ENCODE assay signal across 9 cellular contexts in the genomic region with DNA sequence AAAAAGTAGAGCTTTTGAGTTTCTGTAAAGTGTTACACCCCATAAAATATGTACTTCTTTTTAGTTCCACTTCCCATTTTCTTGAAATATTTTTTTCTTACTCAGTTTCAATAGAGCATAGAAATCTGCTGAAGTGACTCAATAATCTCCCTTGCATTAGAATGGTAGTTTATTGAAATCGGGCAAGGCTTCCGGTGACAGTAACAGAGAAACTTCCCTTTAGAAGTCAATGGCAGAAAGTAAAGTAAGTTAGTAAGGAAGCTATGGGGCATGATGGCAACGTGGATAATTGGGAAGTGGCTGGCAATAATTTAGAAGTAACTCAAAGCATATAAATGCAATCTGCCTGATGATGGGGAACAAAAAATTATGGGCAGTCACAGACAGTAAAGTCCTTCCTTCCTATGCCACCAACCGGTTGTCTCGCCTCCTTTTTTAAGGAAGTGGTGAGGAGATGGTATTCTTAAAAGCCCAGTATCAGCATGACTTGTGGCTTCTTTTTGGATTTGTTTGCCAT. TPM values are rescaled to one million over a fixed set of nuclear protein-coding genes. Genes with fewer than 3 reads are reported as not detected.
A peak's percentile ranks its signal among the peaks of the same experiment; 100 is the strongest.
DNase-seq lines count a peak whose midpoint lies in the region; ATAC-seq and TF ChIP-seq lines count a peak whose summit lies in the region.
"Had no signal": no experiment of that assay in that cellular context is flagged by ENCODE, and none has a peak within 500 bp of the region (broad histone marks: within the 10 kb centered on the region; RNA-seq: fewer than 3 reads in every experiment).

No MANE protein-coding gene starts in this region.

- WGBS in SK-N-SH (ENCODE audit: low lambda C conversion rate): 33% methylated on average over 5 of the region's 5 CpGs

- TF ChIP-seq EP300 in SK-N-SH (IDR thresholded peaks at IDR 0.05; ENCODE audit: borderline replicate concordance in 1 of 2, low read depth in 1 of 2, low read length in 1 of 2): no peak

- CTCF ChIA-PET in CD8-positive, alpha-beta T cell (lab: Charles Lee): interaction anchor here (1.7 kb wide), 1 partner anchor 42 kb away, joined by 8 read pairs; no protein-coding TSS in a partner anchor
- CTCF ChIA-PET in SK-N-SH (lab: Yijun Ruan, JAX): interaction anchor here (0.7 to 0.9 kb wide), 2 partner anchors 9 to 42 kb away, joined by 3 read pairs; no protein-coding TSS in a partner anchor

- DNase-seq in CD8-positive, alpha-beta T cell: no peak
- peak; percentile 70 for DNase-seq in SKM-1 treated with dmso at 0.1 percent for 144 hours (lab: John Stamatoyannopoulos, UW; ENCODE audit: unreplicated experiment)
- no peak for DNase-seq in NCI-H748 (lab: John Stamatoyannopoulos, UW; ENCODE audit: unreplicated experiment)
- no peak for DNase-seq in SK-N-SH
- DNase-seq in inferior parietal cortex (ENCODE audit: extremely low spot score): no peak
- DNase-seq in dedifferentiated amniotic fluid mesenchymal stem cell (ENCODE audit: extremely low spot score): no peak
- DNase-seq: activated CD8-positive, alpha-beta memory T cell treated with anti-CD3 and anti-CD28 coated beads, Interleukin-2, amount 10 ng/mL, durations not matched to agents 7 days and 5 days had no signal

- no peaks in the 10 kb centered on the region for H4K20me1 ChIP-seq in SK-N-SH (ENCODE audit: insufficient read depth)

- TF ChIP-seq RAD21 in SK-N-SH (IDR thresholded peaks at IDR 0.05; ENCODE audit: low read length): no peak

- no peak for TF ChIP-seq CTCF in CD8-positive, alpha-beta T cell (IDR thresholded peaks at IDR 0.05)
- TF ChIP-seq CTCF in SK-N-SH (IDR thresholded peaks at IDR 0.05): no peak

- no peak overlapping the region for H3K27ac ChIP-seq in CD8-positive, alpha-beta T cell (ENCODE audit: low read depth, low read length)
- H3K27ac ChIP-seq in SK-N-SH (ENCODE audit: low read depth in 2 of 2, low read length in 1 of 2): no peak overlapping the region

- H3K4me1 ChIP-seq in CD8-positive, alpha-beta T cell (ENCODE audit: insufficient read depth, low read length): peaks cover 23% of the 10 kb centered on the region
- no peaks in the 10 kb centered on the region for H3K4me1 ChIP-seq in SK-N-SH (ENCODE audit: control insufficient read depth in 1 of 2, insufficient read depth in 2 of 2, low read depth in 1 of 2, low read length in 1 of 2)

- no peak overlapping the region for H3K4me2 ChIP-seq in SK-N-SH

- no peaks in the 10 kb centered on the region for H3K9me2 ChIP-seq in SK-N-SH

- no peak for ATAC-seq in CD8-positive, alpha-beta T cell
- ATAC-seq in GM19452 (IDR thresholded peaks at IDR 0.05; ENCODE audit: unreplicated experiment) (peak; percentile 67), HG03108 (IDR thresholded peaks at IDR 0.05; ENCODE audit: unreplicated experiment) (peak; percentile 49)

- H3K27ac Mint-ChIP-seq in CD8-positive, alpha-beta T cell: peak overlapping the region; percentile 10
- H3K27ac Mint-ChIP-seq: activated CD8-positive, alpha-beta memory T cell treated with anti-CD3 and anti-CD28 coated beads, Interleukin-2, amount 10 ng/mL, durations not matched to agents 7 days and 5 days had no signal

- no peak overlapping the region for H3K9ac ChIP-seq in SK-N-SH

- H3K4me3 Mint-ChIP-seq in CD8-positive, alpha-beta T cell: peak overlapping the region; percentile 47
- H3K4me3 Mint-ChIP-seq: activated CD8-positive, alpha-beta memory T cell treated with anti-CD3 and anti-CD28 coated beads, Interleukin-2, amount 10 ng/mL, durations not matched to agents 7 days and 5 days had no signal

- no peaks in the 10 kb centered on the region for H3K9me3 ChIP-seq in CD8-positive, alpha-beta T cell (ENCODE audit: low read length)
- no peaks in the 10 kb centered on the region for H3K9me3 ChIP-seq in SK-N-SH

- no peaks in the 10 kb centered on the region for H3K36me3 ChIP-seq in CD8-positive, alpha-beta T cell (ENCODE audit: insufficient read depth, low read length)
- H3K36me3 ChIP-seq in SK-N-SH (replicated peaks in 1 of 2; ENCODE audit: control insufficient read depth in 1 of 2, insufficient read depth in 2 of 2, low read length in 1 of 2): no peaks in the 10 kb centered on the region

- H3K9me3 Mint-ChIP-seq in CD8-positive, alpha-beta T cell: no peaks in the 10 kb centered on the region

- H3K27me3 Mint-ChIP-seq in CD8-positive, alpha-beta T cell (ENCODE audit: low read depth): no peaks in the 10 kb centered on the region
- H3K27me3 Mint-ChIP-seq: activated CD8-positive, alpha-beta memory T cell treated with anti-CD3 and anti-CD28 coated beads, Interleukin-2, amount 10 ng/mL, durations not matched to agents 7 days and 5 days had no signal

- H2AFZ ChIP-seq in SK-N-SH (ENCODE audit: low read depth): no peak overlapping the region

- no peaks in the 10 kb centered on the region for H3K79me2 ChIP-seq in SK-N-SH (ENCODE audit: insufficient read depth)

- H3K4me3 ChIP-seq in CD8-positive, alpha-beta T cell (ENCODE audit: low read depth, low read length): no peak overlapping the region
- no peak overlapping the region for H3K4me3 ChIP-seq in SK-N-SH (ENCODE audit: low read depth in 2 of 2, low read length in 1 of 2)

- H3K36me3 Mint-ChIP-seq in CD8-positive, alpha-beta T cell: no peaks in the 10 kb centered on the region
- H3K36me3 Mint-ChIP-seq: activated CD8-positive, alpha-beta memory T cell treated with anti-CD3 and anti-CD28 coated beads, Interleukin-2, amount 10 ng/mL, durations not matched to agents 7 days and 5 days had no signal

- peaks cover 37% of the 10 kb centered on the region for H3K4me1 Mint-ChIP-seq in CD8-positive, alpha-beta T cell (ENCODE audit: low read depth)

- POLR2A ChIA-PET in CD8-positive, alpha-beta T cell (lab: Charles Lee): interaction anchor here (0.8 kb wide), 1 partner anchor 10 kb away, joined by 3 read pairs; no protein-coding TSS in a partner anchor
- POLR2A ChIA-PET in SK-N-SH (lab: Yijun Ruan, JAX): no interaction called here

- intact Hi-C loops in CD8-positive, alpha-beta T cell (cut with DNase I, micrococcal nuclease): no loop called here

- no peaks in the 10 kb centered on the region for H3F3A ChIP-seq in SK-N-SH (replicated peaks; ENCODE audit: insufficient read depth)

- H3K27me3 ChIP-seq in CD8-positive, alpha-beta T cell (ENCODE audit: insufficient read depth, low read length): no peaks in the 10 kb centered on the region
- H3K27me3 ChIP-seq in SK-N-SH (ENCODE audit: insufficient read depth): peaks cover 4% of the 10 kb centered on the region; the same call in 1 of the 2 replicates

TF ChIP-seq in SK-N-SH, 30 proteins besides CTCF, POLR2A, EP300 and RAD21 (continues in another document):
- TF ChIP-seq TEAD4 (IDR thresholded peaks at IDR 0.05; ENCODE audit: borderline replicate concordance, insufficient read depth): no peak
- no peak for TF ChIP-seq MXI1 (IDR thresholded peaks at IDR 0.05; ENCODE audit: low read depth, low read length)
- no peak for TF ChIP-seq SMC3 (IDR thresholded peaks at IDR 0.05; ENCODE audit: low read depth, low read length)
- TF ChIP-seq PBX3 (IDR thresholded peaks at IDR 0.05): no peak
- TF ChIP-seq RCOR1 (IDR thresholded peaks at IDR 0.05; ENCODE audit: low read length): no peak
- TF ChIP-seq, protein P1, sequence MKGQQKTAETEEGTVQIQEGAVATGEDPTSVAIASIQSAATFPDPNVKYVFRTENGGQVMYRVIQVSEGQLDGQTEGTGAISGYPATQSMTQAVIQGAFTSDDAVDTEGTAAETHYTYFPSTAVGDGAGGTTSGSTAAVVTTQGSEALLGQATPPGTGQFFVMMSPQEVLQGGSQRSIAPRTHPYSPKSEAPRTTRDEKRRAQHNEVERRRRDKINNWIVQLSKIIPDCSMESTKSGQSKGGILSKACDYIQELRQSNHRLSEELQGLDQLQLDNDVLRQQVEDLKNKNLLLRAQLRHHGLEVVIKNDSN (IDR thresholded peaks at IDR 0.05; ENCODE audit: borderline replicate concordance, low read depth): no peak
- no peak for TF ChIP-seq NRF1 (IDR thresholded peaks at IDR 0.05; ENCODE audit: low read depth, low read length)
- TF ChIP-seq RFX5 (IDR thresholded peaks at IDR 0.05; ENCODE audit: low read length): no peak
- TF ChIP-seq IRF3 (IDR thresholded peaks at IDR 0.05; ENCODE audit: low read depth, low read length): no peak
- TF ChIP-seq TAF1 (IDR thresholded peaks at IDR 0.05; ENCODE audit: borderline replicate concordance, low read depth, low read length): no peak
- no peak for TF ChIP-seq FOXJ3 (CRISPR knock-in tag; IDR thresholded peaks at IDR 0.05)

RNA-seq across cellular contexts. Expression of gene CYBB, which starts 7.6 kb away (rescaled TPM):
- under 1 TPM; 0.35 to 0.53 TPM for total RNA-seq in CD8-positive, alpha-beta T cell
- polyA plus RNA-seq in SK-N-SH (2012; rRNA removed): not detected in 2 replicates
- polyA plus RNA-seq in SK-N-SH (2012; cell fraction: cytosol; rRNA removed): not detected in 2 replicates
- not detected in 2 replicates for polyA plus RNA-seq in SK-N-SH (2012; cell fraction: nucleus; rRNA removed)
- total RNA-seq: activated CD8-positive, alpha-beta memory T cell treated with anti-CD3 and anti-CD28 coated beads, Interleukin-2, amount 10 ng/mL, durations not matched to agents 7 days and 5 days had no signal

RNA-seq across cellular contexts. Expression of gene DYNLT3, which starts 60.0 kb away (rescaled TPM):
- 10 to 100 TPM; 44.3 to 45.6 TPM for total RNA-seq in CD8-positive, alpha-beta T cell
- polyA plus RNA-seq in SK-N-SH (2012; rRNA removed): 7.3 and 10.5 TPM in 2 replicates
- 14.3 and 18.8 TPM in 2 replicates for polyA plus RNA-seq in SK-N-SH (2012; cell fraction: cytosol; rRNA removed)
- polyA plus RNA-seq in SK-N-SH (2012; cell fraction: nucleus; rRNA removed): 1.5 and 4.1 TPM in 2 replicates
